Comparison of ENCODE assay signal across 31 cellular contexts in genomic region chr2:214265991-214266489, GRCh38.
"Had no signal": no experiment of that assay in that cellular context is flagged by ENCODE, and none has a peak within 500 bp of the region (broad histone marks: within the 10 kb centered on the region; RNA-seq: fewer than 3 reads in every experiment).

No MANE protein-coding gene starts in this region.

- H2AFZ ChIP-seq: hepatocyte had no signal

- H3K9me3 ChIP-seq: ascending aorta, breast epithelium, gastrocnemius medialis, neutrophil, ovary, prostate gland, sigmoid colon, vagina had no signal

- DNase-seq: activated CD4-positive, alpha-beta T cell treated with anti-CD3 and anti-CD28 coated beads for 4 hours; activated CD4-positive, alpha-beta T cell treated with anti-CD3 and anti-CD28 coated beads, Interleukin-2, amount 50 U/mL, for 4 hours; activated effector memory CD4-positive, alpha-beta T cell treated with anti-CD3 and anti-CD28 coated beads, Interleukin-2, amount 50 U/mL, for 16 hours; activated naive CD4-positive, alpha-beta T cell treated with anti-CD3 and anti-CD28 coated beads for 36 hours; activated naive CD8-positive, alpha-beta T cell treated with anti-CD3 and anti-CD28 coated beads for 36 hours; central memory CD4-positive, alpha-beta T cell; endodermal cell; gastrocnemius medialis; glutamatergic neuron; kidney; left colon; naive B cell; nephron progenitor cell; ovary; sigmoid colon; stimulated activated CD4-positive, alpha-beta T cell treated with anti-CD3 and anti-CD28 coated beads, Interleukin-1b, Interleukin-23, amount 100 ng/mL, for 48 hours; stimulated activated CD4-positive, alpha-beta T cell treated with anti-CD3 and anti-CD28 coated beads, Interleukin-4, amount 100 ng/mL, for 4 hours; stimulated activated CD8-positive, alpha-beta memory T cell treated with anti-CD3 and anti-CD28 coated beads, Interleukin-4, amount 100 ng/mL, for 48 hours; stimulated activated naive CD8-positive, alpha-beta T cell treated with anti-CD3 and anti-CD28 coated beads, Interleukin-15, amount 100 ng/mL, for 72 hours; substantia nigra; T-helper 9 cell had no signal

- H3K4me1 ChIP-seq: ascending aorta, breast epithelium, gastrocnemius medialis, prostate gland, sigmoid colon, vagina had no signal

- H3K27ac ChIP-seq: ascending aorta, breast epithelium, gastrocnemius medialis, hepatocyte, neutrophil, ovary, prostate gland, sigmoid colon, vagina, VCaP had no signal

- H3K27me3 ChIP-seq: ascending aorta, breast epithelium, gastrocnemius medialis, hepatocyte, neutrophil, ovary, sigmoid colon, vagina had no signal

- ATAC-seq: esophagus mucosa; gastrocnemius medialis; left colon; stimulated activated memory B cell treated with anti-CD40 and anti-IgM and Interleukin-4, amounts not matched to agents 10 μg/mL and 1 μg/mL and 100 μg/mL, for 72 hours; stimulated activated naive CD8-positive, alpha-beta T cell treated with anti-CD3 and anti-CD28 coated beads, Interleukin-15, amount 100 ng/mL, for 72 hours had no signal

- H3K79me2 ChIP-seq: hepatocyte had no signal

- H3K4me3 ChIP-seq: ascending aorta, breast epithelium, gastrocnemius medialis, hepatocyte, ovary, prostate gland, sigmoid colon, smooth muscle cell, vagina had no signal

- H3K4me2 ChIP-seq: hepatocyte, smooth muscle cell had no signal

- H3K36me3 ChIP-seq: ascending aorta, breast epithelium, gastrocnemius medialis, neutrophil, ovary, prostate gland, sigmoid colon, vagina had no signal
